Comparison of ENCODE assay signal across 12 cellular contexts in the genomic region with DNA sequence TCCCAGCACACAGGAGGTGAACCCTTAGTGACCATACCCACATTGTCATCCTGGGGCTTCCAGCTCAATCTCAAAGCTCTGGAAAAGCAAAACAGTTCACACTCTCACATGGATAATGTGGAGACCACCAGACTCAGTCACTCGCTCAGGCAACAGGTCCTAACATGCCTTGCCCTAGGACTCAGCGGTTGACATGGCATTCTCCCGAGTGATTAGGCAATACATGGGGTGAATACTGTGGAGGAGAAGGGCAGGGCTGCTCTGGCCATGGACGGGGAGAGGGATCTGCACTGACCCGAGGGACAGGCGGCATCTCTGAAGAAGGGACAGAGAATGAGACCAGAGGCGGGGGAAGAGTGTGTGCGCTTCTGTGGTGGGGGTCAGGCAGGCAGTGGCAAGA. TPM values are rescaled to one million over a fixed set of nuclear protein-coding genes. Genes with fewer than 3 reads are reported as not detected.
DNase-seq lines count a peak whose midpoint lies in the region; ATAC-seq and TF ChIP-seq lines count a peak whose summit lies in the region.
"Had no signal": no experiment of that assay in that cellular context is flagged by ENCODE, and none has a peak within 500 bp of the region (broad histone marks: within the 10 kb centered on the region; RNA-seq: fewer than 3 reads in every experiment).

No MANE protein-coding gene starts in this region.

- CTCF ChIA-PET in activated CD4-positive, alpha-beta memory T cell treated with anti-CD3 and anti-CD28 coated beads for 36 hours (lab: Charles Lee) = no interaction called here
- CTCF ChIA-PET in activated CD4-positive, alpha-beta memory T cell treated with anti-CD3 and anti-CD28 coated beads, Interleukin-2, amount 10 ng/mL, durations not matched to agents 7 days and 5 days (lab: Charles Lee) = no interaction called here

- TF ChIP-seq CTCF in fibroblast of villous mesenchyme (IDR thresholded peaks at IDR 0.05; ENCODE audit: insufficient read depth, low read depth, low read length) (no peak), uterus (IDR thresholded peaks at IDR 0.05) (no peak), GM20000 (IDR thresholded peaks at IDR 0.05; ENCODE audit: extremely low read depth, missing control alignments) (no peak)

- no peaks in the 10 kb centered on the region for H3K27me3 Mint-ChIP-seq in activated CD4-positive, alpha-beta memory T cell treated with anti-CD3 and anti-CD28 coated beads for 36 hours
- no peaks in the 10 kb centered on the region for H3K27me3 Mint-ChIP-seq in activated CD4-positive, alpha-beta memory T cell treated with anti-CD3 and anti-CD28 coated beads, Interleukin-2, amount 10 ng/mL, durations not matched to agents 7 days and 5 days
- no peaks in the 10 kb centered on the region for H3K27me3 Mint-ChIP-seq in activated T-helper 1 cell treated with anti-CD3 and anti-CD28 coated beads, Interleukin-12 subunit alpha, Interleukin-12 subunit beta, Interleukin-2, Interleukin-4 antibody, amounts not matched to agents 30 ng/mL and 10 ng/mL and 1 ng/mL, durations not matched to agents 14 hours and 24 hours and 36 hours (ENCODE audit: insufficient read depth)

- ATAC-seq in stimulated activated effector memory CD8-positive, alpha-beta T cell treated with anti-CD3 and anti-CD28 coated beads, Interleukin-12 subunit alpha, Interleukin-12 subunit beta, amount 100 ng/mL, for 72 hours = no peak

- no peaks in the 10 kb centered on the region for H3K36me3 ChIP-seq in uterus

- intact Hi-C loops in activated CD4-positive, alpha-beta memory T cell treated with anti-CD3 and anti-CD28 coated beads for 36 hours (cut with micrococcal nuclease) = no loop called here
- intact Hi-C loops in activated T-helper 1 cell treated with anti-CD3 and anti-CD28 coated beads, Interleukin-12 subunit alpha, Interleukin-12 subunit beta, Interleukin-2, Interleukin-4 antibody, amounts not matched to agents 30 ng/mL and 10 ng/mL and 1 ng/mL, durations not matched to agents 14 hours and 24 hours and 36 hours (cut with micrococcal nuclease) = no loop called here
- intact Hi-C loops in uterus (cut with DNase I; ENCODE audit: low total_unique reads) = no loop called here

- H3K4me3 Mint-ChIP-seq in activated CD4-positive, alpha-beta memory T cell treated with anti-CD3 and anti-CD28 coated beads for 36 hours = no peak overlapping the region
- no peak overlapping the region for H3K4me3 Mint-ChIP-seq in activated CD4-positive, alpha-beta memory T cell treated with anti-CD3 and anti-CD28 coated beads, Interleukin-2, amount 10 ng/mL, durations not matched to agents 7 days and 5 days
- no peak overlapping the region for H3K4me3 Mint-ChIP-seq in activated T-helper 1 cell treated with anti-CD3 and anti-CD28 coated beads, Interleukin-12 subunit alpha, Interleukin-12 subunit beta, Interleukin-2, Interleukin-4 antibody, amounts not matched to agents 30 ng/mL and 10 ng/mL and 1 ng/mL, durations not matched to agents 14 hours and 24 hours and 36 hours
- H3K4me3 Mint-ChIP-seq in stimulated activated effector memory CD8-positive, alpha-beta T cell treated with anti-CD3 and anti-CD28 coated beads, Interleukin-12 subunit alpha, Interleukin-12 subunit beta, amount 100 ng/mL, for 72 hours = no peak overlapping the region

- POLR2A ChIA-PET in activated CD4-positive, alpha-beta memory T cell treated with anti-CD3 and anti-CD28 coated beads for 36 hours (lab: Charles Lee) = no interaction called here
- POLR2A ChIA-PET in activated CD4-positive, alpha-beta memory T cell treated with anti-CD3 and anti-CD28 coated beads, Interleukin-2, amount 10 ng/mL, durations not matched to agents 7 days and 5 days (lab: Charles Lee) = no interaction called here

- H3K9me3 ChIP-seq in uterus = no peaks in the 10 kb centered on the region
- H3K9me3 ChIP-seq: neutrophil had no signal

- H3K27me3 ChIP-seq in uterus = no peaks in the 10 kb centered on the region
- H3K27me3 ChIP-seq: neutrophil had no signal

- H3K27ac Mint-ChIP-seq in activated CD4-positive, alpha-beta memory T cell treated with anti-CD3 and anti-CD28 coated beads for 36 hours = peak overlapping the region; percentile 26
- H3K27ac Mint-ChIP-seq in activated CD4-positive, alpha-beta memory T cell treated with anti-CD3 and anti-CD28 coated beads, Interleukin-2, amount 10 ng/mL, durations not matched to agents 7 days and 5 days = no peak overlapping the region
- H3K27ac Mint-ChIP-seq in activated T-helper 1 cell treated with anti-CD3 and anti-CD28 coated beads, Interleukin-12 subunit alpha, Interleukin-12 subunit beta, Interleukin-2, Interleukin-4 antibody, amounts not matched to agents 30 ng/mL and 10 ng/mL and 1 ng/mL, durations not matched to agents 14 hours and 24 hours and 36 hours = peak overlapping the region; percentile 11
- H3K27ac Mint-ChIP-seq in stimulated activated effector memory CD8-positive, alpha-beta T cell treated with anti-CD3 and anti-CD28 coated beads, Interleukin-12 subunit alpha, Interleukin-12 subunit beta, amount 100 ng/mL, for 72 hours = peak overlapping the region; percentile 83

- H3K4me1 ChIP-seq in uterus = peaks cover 32 to 39% of the 10 kb centered on the region in 2 donors

- no peaks in the 10 kb centered on the region for H3K9me3 Mint-ChIP-seq in activated CD4-positive, alpha-beta memory T cell treated with anti-CD3 and anti-CD28 coated beads for 36 hours
- no peaks in the 10 kb centered on the region for H3K9me3 Mint-ChIP-seq in activated CD4-positive, alpha-beta memory T cell treated with anti-CD3 and anti-CD28 coated beads, Interleukin-2, amount 10 ng/mL, durations not matched to agents 7 days and 5 days
- no peaks in the 10 kb centered on the region for H3K9me3 Mint-ChIP-seq in activated T-helper 1 cell treated with anti-CD3 and anti-CD28 coated beads, Interleukin-12 subunit alpha, Interleukin-12 subunit beta, Interleukin-2, Interleukin-4 antibody, amounts not matched to agents 30 ng/mL and 10 ng/mL and 1 ng/mL, durations not matched to agents 14 hours and 24 hours and 36 hours
- no peaks in the 10 kb centered on the region for H3K9me3 Mint-ChIP-seq in stimulated activated effector memory CD8-positive, alpha-beta T cell treated with anti-CD3 and anti-CD28 coated beads, Interleukin-12 subunit alpha, Interleukin-12 subunit beta, amount 100 ng/mL, for 72 hours

- no peak for TF ChIP-seq POLR2A in uterus (IDR thresholded peaks at IDR 0.05)

- no peak overlapping the region for H3K27ac ChIP-seq in uterus
- H3K27ac ChIP-seq: neutrophil had no signal

- H3K36me3 Mint-ChIP-seq in activated CD4-positive, alpha-beta memory T cell treated with anti-CD3 and anti-CD28 coated beads for 36 hours = peaks cover 9% of the 10 kb centered on the region
- H3K36me3 Mint-ChIP-seq in activated CD4-positive, alpha-beta memory T cell treated with anti-CD3 and anti-CD28 coated beads, Interleukin-2, amount 10 ng/mL, durations not matched to agents 7 days and 5 days (ENCODE audit: low read depth) = peaks cover 10% of the 10 kb centered on the region
- peaks cover 11% of the 10 kb centered on the region for H3K36me3 Mint-ChIP-seq in activated T-helper 1 cell treated with anti-CD3 and anti-CD28 coated beads, Interleukin-12 subunit alpha, Interleukin-12 subunit beta, Interleukin-2, Interleukin-4 antibody, amounts not matched to agents 30 ng/mL and 10 ng/mL and 1 ng/mL, durations not matched to agents 14 hours and 24 hours and 36 hours (ENCODE audit: low read depth)
- H3K36me3 Mint-ChIP-seq in stimulated activated effector memory CD8-positive, alpha-beta T cell treated with anti-CD3 and anti-CD28 coated beads, Interleukin-12 subunit alpha, Interleukin-12 subunit beta, amount 100 ng/mL, for 72 hours = peaks cover 35% of the 10 kb centered on the region

- no peak for DNase-seq in activated CD4-positive, alpha-beta memory T cell treated with anti-CD3 and anti-CD28 coated beads for 36 hours
- no peak for DNase-seq in activated CD4-positive, alpha-beta memory T cell treated with anti-CD3 and anti-CD28 coated beads, Interleukin-2, amount 10 ng/mL, durations not matched to agents 7 days and 5 days
- no peak for DNase-seq in activated T-helper 1 cell treated with anti-CD3 and anti-CD28 coated beads, Interleukin-12 subunit alpha, Interleukin-12 subunit beta, Interleukin-2, Interleukin-4 antibody, amounts not matched to agents 30 ng/mL and 10 ng/mL and 1 ng/mL, durations not matched to agents 14 hours and 24 hours and 36 hours (ENCODE audit: low spot score)
- DNase-seq in fibroblast of villous mesenchyme (ENCODE audit: low read depth) = peak; percentile 58
- DNase-seq in stimulated activated effector memory CD8-positive, alpha-beta T cell treated with anti-CD3 and anti-CD28 coated beads, Interleukin-12 subunit alpha, Interleukin-12 subunit beta, amount 100 ng/mL, for 72 hours (ENCODE audit: low spot score in 2 of 2) = no peak
- DNase-seq in NCI-H526 (lab: John Stamatoyannopoulos, UW) = no peak
- no peak for DNase-seq in uterus
- DNase-seq in GM20000 (ENCODE audit: low spot score) = no peak
- DNase-seq: activated effector memory CD4-positive, alpha-beta T cell treated with anti-CD3 and anti-CD28 coated beads, Interleukin-2, amount 50 U/mL, for 16 hours; effector CD4-positive, alpha-beta T cell; NCI-H1436 had no signal

- H3K4me3 ChIP-seq in fibroblast of villous mesenchyme (ENCODE audit: low read depth, low read length) = no peak overlapping the region
- H3K4me3 ChIP-seq in uterus = no peak overlapping the region

- peaks cover 62% of the 10 kb centered on the region for H3K4me1 Mint-ChIP-seq in activated CD4-positive, alpha-beta memory T cell treated with anti-CD3 and anti-CD28 coated beads for 36 hours (ENCODE audit: low read depth)
- H3K4me1 Mint-ChIP-seq in activated CD4-positive, alpha-beta memory T cell treated with anti-CD3 and anti-CD28 coated beads, Interleukin-2, amount 10 ng/mL, durations not matched to agents 7 days and 5 days = peaks cover 26% of the 10 kb centered on the region
- H3K4me1 Mint-ChIP-seq in activated T-helper 1 cell treated with anti-CD3 and anti-CD28 coated beads, Interleukin-12 subunit alpha, Interleukin-12 subunit beta, Interleukin-2, Interleukin-4 antibody, amounts not matched to agents 30 ng/mL and 10 ng/mL and 1 ng/mL, durations not matched to agents 14 hours and 24 hours and 36 hours (ENCODE audit: low read depth) = peaks cover 25% of the 10 kb centered on the region
- peaks cover 66% of the 10 kb centered on the region for H3K4me1 Mint-ChIP-seq in stimulated activated effector memory CD8-positive, alpha-beta T cell treated with anti-CD3 and anti-CD28 coated beads, Interleukin-12 subunit alpha, Interleukin-12 subunit beta, amount 100 ng/mL, for 72 hours

RNA-seq across cellular contexts. Expression of gene EPHX3, which starts 44.4 kb away (rescaled TPM):
- not detected for total RNA-seq in activated CD4-positive, alpha-beta memory T cell treated with anti-CD3 and anti-CD28 coated beads for 36 hours
- total RNA-seq in activated CD4-positive, alpha-beta memory T cell treated with anti-CD3 and anti-CD28 coated beads, Interleukin-2, amount 10 ng/mL, durations not matched to agents 7 days and 5 days = under 1 TPM in 1 of 2 experiments, not detected in 1; 0.20 TPM
- 0.20 TPM in 1 of 2 replicates, not detected in the other for total RNA-seq in activated T-helper 1 cell treated with anti-CD3 and anti-CD28 coated beads, Interleukin-12 subunit alpha, Interleukin-12 subunit beta, Interleukin-2, Interleukin-4 antibody, amounts not matched to agents 30 ng/mL and 10 ng/mL and 1 ng/mL, durations not matched to agents 14 hours and 24 hours and 36 hours
- total RNA-seq in fibroblast of villous mesenchyme (under 0.01 TPM in 2 replicates), uterus (under 1 TPM in 2 of 4 donors, not detected in 2; 0.35 to 0.64 TPM)

RNA-seq across cellular contexts. Expression of gene BRD4, which starts 55.7 kb away (rescaled TPM):
- 100 to 1,000 TPM in 1 of 2 experiments, 10 to 100 TPM in 1; 94.5 to 103 TPM for total RNA-seq in activated CD4-positive, alpha-beta memory T cell treated with anti-CD3 and anti-CD28 coated beads for 36 hours
- 100 to 1,000 TPM; 103 to 110 TPM for total RNA-seq in activated CD4-positive, alpha-beta memory T cell treated with anti-CD3 and anti-CD28 coated beads, Interleukin-2, amount 10 ng/mL, durations not matched to agents 7 days and 5 days
- 122 and 129 TPM in 2 replicates for total RNA-seq in activated T-helper 1 cell treated with anti-CD3 and anti-CD28 coated beads, Interleukin-12 subunit alpha, Interleukin-12 subunit beta, Interleukin-2, Interleukin-4 antibody, amounts not matched to agents 30 ng/mL and 10 ng/mL and 1 ng/mL, durations not matched to agents 14 hours and 24 hours and 36 hours
- total RNA-seq in fibroblast of villous mesenchyme = 25.8 and 26.3 TPM in 2 replicates
- total RNA-seq in uterus = 100 to 1,000 TPM in 1 of 4 donors, 10 to 100 TPM in 2, 1 to 10 TPM in 1; 5.6 to 156 (median 16.6) TPM
